ENCODE assay signal across 9 cellular contexts in genomic region chrX:154719132-154719675, GRCh38. TPM values are rescaled to one million over a fixed set of nuclear protein-coding genes. Genes with fewer than 3 reads are reported as not detected.
DNase-seq lines count a peak whose midpoint lies in the region; ATAC-seq and TF ChIP-seq lines count a peak whose summit lies in the region.
"Had no signal": no experiment of that assay in that cellular context is flagged by ENCODE, and none has a peak within 500 bp of the region (broad histone marks: within the 10 kb centered on the region; RNA-seq: fewer than 3 reads in every experiment).

No MANE protein-coding gene starts in this region.

- H3K4me3 Mint-ChIP-seq in activated CD4-positive, alpha-beta T cell treated with anti-CD3 and anti-CD28 coated beads, Interleukin-2, amount 10 ng/mL, durations not matched to agents 7 days and 5 days: peak overlapping the region; percentile 50

- TF ChIP-seq CTCF in foreskin keratinocyte (conservative IDR thresholded peaks at IDR 0.05) (no peak), upper lobe of right lung (IDR thresholded peaks at IDR 0.05) (no peak)

- H3K36me3 Mint-ChIP-seq in activated CD4-positive, alpha-beta T cell treated with anti-CD3 and anti-CD28 coated beads, Interleukin-2, amount 10 ng/mL, durations not matched to agents 7 days and 5 days (ENCODE audit: low read depth): peaks cover 11% of the 10 kb centered on the region

- DNase-seq in stimulated activated CD4-positive, alpha-beta T cell treated with anti-CD3 and anti-CD28 coated beads, Interleukin-12 subunit alpha, Interleukin-12 subunit beta, amount 100 ng/mL, for 4 hours: peak; percentile 8
- no peak for DNase-seq in stimulated activated CD4-positive, alpha-beta T cell treated with anti-CD3 and anti-CD28 coated beads, Interleukin-2, amount 100 ng/mL, for 48 hours
- peak; percentile 35 for DNase-seq in activated CD4-positive, alpha-beta T cell treated with anti-CD3 and anti-CD28 coated beads, Interleukin-2, amount 10 ng/mL, durations not matched to agents 7 days and 5 days
- DNase-seq in foreskin keratinocyte: peak; percentile 56 to 70
- no peak for DNase-seq in upper lobe of right lung
- no peak for DNase-seq in NCI-H1092 treated with DMSO at 0.1 percent for 48 hours (lab: John Stamatoyannopoulos, UW)

- intact Hi-C loops in upper lobe of right lung (cut with DNase I): no loop called here

- H3K27ac Mint-ChIP-seq in activated CD4-positive, alpha-beta T cell treated with anti-CD3 and anti-CD28 coated beads, Interleukin-2, amount 10 ng/mL, durations not matched to agents 7 days and 5 days: peak overlapping the region; percentile 91

- no peaks in the 10 kb centered on the region for H3K9me3 ChIP-seq in upper lobe of right lung

- no peaks in the 10 kb centered on the region for H3K36me3 ChIP-seq in upper lobe of right lung

- POLR2A ChIA-PET in activated CD4-positive, alpha-beta T cell treated with anti-CD3 and anti-CD28 coated beads, Interleukin-2, amount 10 ng/mL, durations not matched to agents 7 days and 5 days (lab: Charles Lee): no interaction called here

- H3K4me3 ChIP-seq in upper lobe of right lung: no peak overlapping the region

- H3K9me3 Mint-ChIP-seq in activated CD4-positive, alpha-beta T cell treated with anti-CD3 and anti-CD28 coated beads, Interleukin-2, amount 10 ng/mL, durations not matched to agents 7 days and 5 days: peaks cover 5% of the 10 kb centered on the region

- ATAC-seq in foreskin keratinocyte: peak; percentile 53
- ATAC-seq in upper lobe of right lung: peak; percentile 74
- ATAC-seq in HG03108 (IDR thresholded peaks at IDR 0.05; ENCODE audit: unreplicated experiment): no peak
- no peak for ATAC-seq in HG02588 (IDR thresholded peaks at IDR 0.05; ENCODE audit: unreplicated experiment)

- H3K27me3 ChIP-seq in foreskin keratinocyte: no peaks in the 10 kb centered on the region
- H3K27me3 ChIP-seq in upper lobe of right lung: no peaks in the 10 kb centered on the region

- no peaks in the 10 kb centered on the region for H3K27me3 Mint-ChIP-seq in activated CD4-positive, alpha-beta T cell treated with anti-CD3 and anti-CD28 coated beads, Interleukin-2, amount 10 ng/mL, durations not matched to agents 7 days and 5 days

- CTCF ChIA-PET in activated CD4-positive, alpha-beta T cell treated with anti-CD3 and anti-CD28 coated beads, Interleukin-2, amount 10 ng/mL, durations not matched to agents 7 days and 5 days (lab: Charles Lee): interaction anchor here (1.3 to 2.0 kb wide), 2 partner anchors 9 to 29 kb away, joined by 3 to 5 read pairs; no protein-coding TSS in a partner anchor

- peaks cover 52% of the 10 kb centered on the region for H3K4me1 Mint-ChIP-seq in activated CD4-positive, alpha-beta T cell treated with anti-CD3 and anti-CD28 coated beads, Interleukin-2, amount 10 ng/mL, durations not matched to agents 7 days and 5 days

- no peak overlapping the region for H3K27ac ChIP-seq in foreskin keratinocyte
- peak overlapping the region; percentile 60 for H3K27ac ChIP-seq in upper lobe of right lung
- H3K27ac ChIP-seq: parathyroid adenoma had no signal

- H3K4me1 ChIP-seq in foreskin keratinocyte: no peaks in the 10 kb centered on the region
- H3K4me1 ChIP-seq in upper lobe of right lung: peaks cover 15% of the 10 kb centered on the region

RNA-seq across cellular contexts. Expression of gene GAB3, which starts 31.7 kb away (rescaled TPM):
- 1 to 10 TPM; 4.5 to 5.5 TPM for total RNA-seq in activated CD4-positive, alpha-beta T cell treated with anti-CD3 and anti-CD28 coated beads, Interleukin-2, amount 10 ng/mL, durations not matched to agents 7 days and 5 days
- 0.14 and 0.31 TPM in 2 replicates for total RNA-seq in foreskin keratinocyte
- 0.04 and 0.11 TPM in 2 replicates for polyA plus RNA-seq in foreskin keratinocyte
- total RNA-seq in upper lobe of right lung: 12.9 TPM

RNA-seq across cellular contexts. Expression of gene DKC1, which starts 43.5 kb away (rescaled TPM):
- 10 to 100 TPM; 64.7 to 69.3 TPM for total RNA-seq in activated CD4-positive, alpha-beta T cell treated with anti-CD3 and anti-CD28 coated beads, Interleukin-2, amount 10 ng/mL, durations not matched to agents 7 days and 5 days
- total RNA-seq in foreskin keratinocyte (77.4 and 98.5 TPM in 2 replicates), upper lobe of right lung (28.7 TPM)
- polyA plus RNA-seq in foreskin keratinocyte: 53.7 and 71.4 TPM in 2 replicates

Comparison
In these comparisons a context has a peak if more than half of its experiments do, and no peak if none do; other contexts are left out.
1. DNase-seq: peak in stimulated activated CD4-positive, alpha-beta T cell treated with anti-CD3 and anti-CD28 coated beads, Interleukin-12 subunit alpha, Interleukin-12 subunit beta, amount 100 ng/mL, for 4 hours (single experiment), activated CD4-positive, alpha-beta T cell treated with anti-CD3 and anti-CD28 coated beads, Interleukin-2, amount 10 ng/mL, durations not matched to agents 7 days and 5 days (single experiment) and foreskin keratinocyte (2 of 2); none in stimulated activated CD4-positive, alpha-beta T cell treated with anti-CD3 and anti-CD28 coated beads, Interleukin-2, amount 100 ng/mL, for 48 hours (0 of 2), upper lobe of right lung (single experiment) and NCI-H1092 treated with DMSO at 0.1 percent for 48 hours (single experiment).
2. ATAC-seq: peak in foreskin keratinocyte (single experiment) and upper lobe of right lung (single experiment); none in HG03108 (single experiment) and HG02588 (single experiment).